Comparison of ENCODE assay signal across 8 cellular contexts in the genomic region with DNA sequence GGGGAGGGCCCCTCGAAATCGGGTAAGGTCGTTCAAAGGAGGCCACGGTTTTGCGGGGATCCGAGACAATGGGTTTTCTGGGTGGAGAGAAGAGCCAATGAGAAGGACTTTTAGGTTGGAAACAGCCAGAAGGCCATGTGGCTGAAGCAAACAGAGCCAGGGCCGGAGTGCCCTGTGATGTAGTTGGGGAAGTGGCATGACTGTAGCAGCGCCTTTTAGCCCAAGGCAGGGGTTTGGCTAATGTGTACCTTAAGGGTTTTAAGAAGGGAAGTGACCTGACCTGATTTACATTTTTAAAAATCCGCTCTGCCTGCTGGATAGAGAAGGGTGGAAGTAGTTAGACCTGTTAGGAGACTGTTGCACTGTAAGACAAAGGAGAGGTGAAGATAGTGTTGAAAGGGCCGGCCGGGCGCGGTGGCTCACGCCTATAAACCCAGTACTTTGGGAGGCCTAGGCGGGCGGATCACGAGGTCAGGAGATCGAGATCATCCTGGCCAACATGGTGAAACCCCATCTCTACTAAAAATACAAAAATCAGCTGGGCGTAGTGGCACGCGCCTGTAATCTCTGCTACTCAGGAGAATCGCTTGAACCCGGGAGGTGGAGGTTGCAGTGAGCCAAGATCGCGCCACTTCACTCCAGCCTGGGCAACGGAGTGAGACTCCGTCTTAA. TPM values are rescaled to one million over a fixed set of nuclear protein-coding genes. Genes with fewer than 3 reads are reported as not detected.
DNase-seq lines count a peak whose midpoint lies in the region; ATAC-seq and TF ChIP-seq lines count a peak whose summit lies in the region.

No MANE protein-coding gene starts in this region.

- H3K36me3 ChIP-seq in HEK293 (ENCODE audit: control insufficient read depth in 2 of 2, insufficient read depth in 1 of 2, low read length in 2 of 2): peaks cover 0 to 6% of the 10 kb centered on the region in 2 experiments; a peak in 1 of 3 replicates
- peaks cover 21% of the 10 kb centered on the region for H3K36me3 ChIP-seq in OCI-LY3 (replicated peaks; ENCODE audit: low read depth, low read length)
- peaks cover 0 to 4% of the 10 kb centered on the region in 2 donors for H3K36me3 ChIP-seq in adrenal gland (replicated peaks in 1 of 2)
- H3K36me3 ChIP-seq in heart right ventricle: peaks cover 0 to 13% (median 0%) of the 10 kb centered on the region in 9 donors
- H3K36me3 ChIP-seq in trophoblast cell (ENCODE audit: control insufficient read depth in 1 of 2, insufficient read depth in 2 of 2, low read length in 2 of 2): peaks cover 0 to 3% of the 10 kb centered on the region in 2 experiments

- H2BK5ac ChIP-seq in trophoblast cell (ENCODE audit: low read depth, low read length, poor library complexity): peak overlapping the region; percentile 98

- H3K4me2 ChIP-seq in OCI-LY3 (ENCODE audit: low read length): peak overlapping the region; percentile 83
- H3K4me2 ChIP-seq in trophoblast cell (ENCODE audit: low read length): peak overlapping the region; percentile 77

- H2AFZ ChIP-seq in OCI-LY3 (ENCODE audit: low read depth, low read length): no peak overlapping the region
- peak overlapping the region; percentile 80 for H2AFZ ChIP-seq in trophoblast cell (ENCODE audit: insufficient read depth, low read length, poor library complexity)

- peak; percentile 64 for DNase-seq in ELR (ENCODE audit: low read depth)
- peak; percentile 64 to 82 (median 73) for DNase-seq in adrenal gland
- DNase-seq in heart right ventricle: peak; percentile 29 to 50
- peak; percentile 98 to 99 for DNase-seq in trophoblast cell
- no peak for DNase-seq in central memory CD4-positive, alpha-beta T cell

- POLR2A ChIA-PET in HEK293 (lab: Yijun Ruan, JAX): interaction anchor here (1.6 kb wide), 1 partner anchor 95 kb away, joined by 10 read pairs; a partner anchor contains a TSS

- peak overlapping the region; percentile 94 for H3K14ac ChIP-seq in trophoblast cell (ENCODE audit: low read length)

- peak overlapping the region; percentile 6 for H2AK5ac ChIP-seq in trophoblast cell (ENCODE audit: low read length)

- H3K23ac ChIP-seq in trophoblast cell (ENCODE audit: low read length): no peak overlapping the region

- H3K27me3 ChIP-seq in OCI-LY3 (ENCODE audit: low read depth, low read length) (peaks cover 29% of the 10 kb centered on the region), adrenal gland (no peaks in the 10 kb centered on the region), heart right ventricle (no peaks in the 10 kb centered on the region), trophoblast cell (ENCODE audit: insufficient read depth, low read length) (no peaks in the 10 kb centered on the region)

- H4K20me1 ChIP-seq in OCI-LY3 (ENCODE audit: insufficient read depth, low read length): peaks cover 45% of the 10 kb centered on the region

- H3K18ac ChIP-seq in trophoblast cell (ENCODE audit: low read length): peak overlapping the region; percentile 78

- intact Hi-C loops in adrenal gland (cut with DNase I): no loop called here
- intact Hi-C loops in heart right ventricle (cut with DNase I): loop anchor here in 8 of 10 donors (2.0 to 10.0 kb wide), 7 partner anchors 34 to 94 kb away; a partner anchor contains a TSS

- H3K4me1 ChIP-seq in HEK293 (ENCODE audit: control insufficient read depth, insufficient read depth, low read length) (peaks cover 10% of the 10 kb centered on the region; the same call in 1 of the 2 replicates), OCI-LY3 (ENCODE audit: low read length) (peaks cover 38% of the 10 kb centered on the region), adrenal gland (replicated peaks in 1 of 2) (peaks cover 40 to 75% of the 10 kb centered on the region in 2 donors), heart right ventricle (peaks cover 14 to 85% (median 78%) of the 10 kb centered on the region in 9 donors), trophoblast cell (ENCODE audit: control insufficient read depth in 1 of 2, insufficient read depth in 2 of 2, low read length in 2 of 2) (peaks cover 7 to 11% of the 10 kb centered on the region in 2 experiments)

- peaks cover 19% of the 10 kb centered on the region for H3K79me1 ChIP-seq in trophoblast cell (ENCODE audit: low read length)

- peak overlapping the region; percentile 97 for H4K91ac ChIP-seq in trophoblast cell (ENCODE audit: low read depth, low read length)

- H3K4me3 ChIP-seq in HEK293 (ENCODE audit: low read depth, low read length) (peak overlapping the region; percentile 45), OCI-LY3 (ENCODE audit: low read length) (peak overlapping the region; percentile 84), adrenal gland (peak overlapping the region; percentile 37 to 72 (median 59)), heart right ventricle (peak overlapping the region; percentile 62 to 86 (median 76)), trophoblast cell (ENCODE audit: low read depth, low read length) (peak overlapping the region; percentile 89)

- no peaks in the 10 kb centered on the region for H3K9me3 ChIP-seq in HEK293 (ENCODE audit: control insufficient read depth, insufficient read depth, low read depth, low read length)
- H3K9me3 ChIP-seq in OCI-LY3 (ENCODE audit: insufficient read depth, low read length): no peaks in the 10 kb centered on the region
- H3K9me3 ChIP-seq in adrenal gland (replicated peaks in 1 of 3): no peaks in the 10 kb centered on the region
- H3K9me3 ChIP-seq in heart right ventricle: no peaks in the 10 kb centered on the region
- no peaks in the 10 kb centered on the region for H3K9me3 ChIP-seq in trophoblast cell (ENCODE audit: insufficient read depth, low read depth, low read length)

- CTCF ChIA-PET in HEK293 (lab: Yijun Ruan, JAX): no interaction called here

- H3K9ac ChIP-seq in OCI-LY3 (ENCODE audit: low read length): peak overlapping the region; percentile 90
- no peak overlapping the region for H3K9ac ChIP-seq in trophoblast cell (ENCODE audit: low read length)

- ATAC-seq in heart right ventricle (peak in 7 of 8 donors; percentile 8 to 31 (median 23)), HG02970 (IDR thresholded peaks at IDR 0.05; ENCODE audit: low FRiP score, unreplicated experiment) (no peak)

- peaks cover 42% of the 10 kb centered on the region for H3K79me2 ChIP-seq in OCI-LY3 (ENCODE audit: low read length)
- peaks cover 12% of the 10 kb centered on the region for H3K79me2 ChIP-seq in trophoblast cell (ENCODE audit: control insufficient read depth, insufficient read depth, low read length, poor library complexity)

- peak in 1 of 2 donors; percentile 18 for TF ChIP-seq POLR2A in adrenal gland (IDR thresholded peaks at IDR 0.05)

- peak overlapping the region; percentile 93 for H4K8ac ChIP-seq in trophoblast cell (ENCODE audit: low read depth, low read length)

- H4K12ac ChIP-seq in trophoblast cell (ENCODE audit: low read depth, low read length): peak overlapping the region; percentile 60

- H2BK12ac ChIP-seq in trophoblast cell (ENCODE audit: low read length): no peak overlapping the region

- peak overlapping the region; percentile 46 for H3K4ac ChIP-seq in trophoblast cell (ENCODE audit: low read depth, low read length)

- TF ChIP-seq CTCF in HEK293 (tag by site-specific recombination; IDR thresholded peaks at IDR 0.05): no peak
- no peak for TF ChIP-seq CTCF in OCI-LY3 (IDR thresholded peaks at IDR 0.05; ENCODE audit: low read depth, low read length)
- no peak for TF ChIP-seq CTCF in adrenal gland (IDR thresholded peaks at IDR 0.05)
- no peak for TF ChIP-seq CTCF in heart right ventricle (IDR thresholded peaks at IDR 0.05)

- 37 to 46% (median 44%) methylated on average over 27 of the region's 27 CpGs for WGBS in adrenal gland, 4 donors
- WGBS in heart right ventricle, 2 donors: 21 to 29% methylated on average over 27 of the region's 27 CpGs
- no CpG with 5 or more reads among the region's 27 CpGs for WGBS in trophoblast cell (ENCODE audit: extremely low coverage, insufficient coverage, insufficient read length)

- H3K27ac ChIP-seq in HEK293 (ENCODE audit: extremely low read depth, low read depth, low read length): peak overlapping the region; percentile 93; the same call in 1 of the 2 replicates
- H3K27ac ChIP-seq in OCI-LY3 (ENCODE audit: low read length): peak overlapping the region; percentile 80
- H3K27ac ChIP-seq in adrenal gland: peak overlapping the region; percentile 68 to 99 (median 95)
- peak overlapping the region; percentile 95 to 99 (median 98) for H3K27ac ChIP-seq in heart right ventricle
- peak overlapping the region; percentile 96 for H3K27ac ChIP-seq in trophoblast cell (ENCODE audit: low read depth, low read length)

- peak overlapping the region; percentile 95 for H2BK120ac ChIP-seq in trophoblast cell (ENCODE audit: insufficient read depth, low read length, poor library complexity)

TF ChIP-seq in HEK293, 187 proteins besides CTCF, POLR2A, EP300 and RAD21 (continues in another document):
- TF ChIP-seq, protein P1, sequence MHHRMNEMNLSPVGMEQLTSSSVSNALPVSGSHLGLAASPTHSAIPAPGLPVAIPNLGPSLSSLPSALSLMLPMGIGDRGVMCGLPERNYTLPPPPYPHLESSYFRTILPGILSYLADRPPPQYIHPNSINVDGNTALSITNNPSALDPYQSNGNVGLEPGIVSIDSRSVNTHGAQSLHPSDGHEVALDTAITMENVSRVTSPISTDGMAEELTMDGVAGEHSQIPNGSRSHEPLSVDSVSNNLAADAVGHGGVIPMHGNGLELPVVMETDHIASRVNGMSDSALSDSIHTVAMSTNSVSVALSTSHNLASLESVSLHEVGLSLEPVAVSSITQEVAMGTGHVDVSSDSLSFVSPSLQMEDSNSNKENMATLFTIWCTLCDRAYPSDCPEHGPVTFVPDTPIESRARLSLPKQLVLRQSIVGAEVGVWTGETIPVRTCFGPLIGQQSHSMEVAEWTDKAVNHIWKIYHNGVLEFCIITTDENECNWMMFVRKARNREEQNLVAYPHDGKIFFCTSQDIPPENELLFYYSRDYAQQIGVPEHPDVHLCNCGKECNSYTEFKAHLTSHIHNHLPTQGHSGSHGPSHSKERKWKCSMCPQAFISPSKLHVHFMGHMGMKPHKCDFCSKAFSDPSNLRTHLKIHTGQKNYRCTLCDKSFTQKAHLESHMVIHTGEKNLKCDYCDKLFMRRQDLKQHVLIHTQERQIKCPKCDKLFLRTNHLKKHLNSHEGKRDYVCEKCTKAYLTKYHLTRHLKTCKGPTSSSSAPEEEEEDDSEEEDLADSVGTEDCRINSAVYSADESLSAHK (tag by site-specific recombination; IDR thresholded peaks at IDR 0.05): no peak
- TF ChIP-seq KLF7 (tag by site-specific recombination; IDR thresholded peaks at IDR 0.05; ENCODE audit: borderline replicate concordance) (0 out of 2 replicates have a peak, but pooled peaks have one; percentile 33), GLIS1 (tag by site-specific recombination; IDR thresholded peaks at IDR 0.05) (no peak), BCL11B (tag by site-specific recombination; IDR thresholded peaks at IDR 0.05; ENCODE audit: low read depth) (no peak)

RNA-seq across cellular contexts. Expression of a gene that starts 1.0 kb away (rescaled TPM):
- 10 to 100 TPM; 18.0 to 64.4 (median 36.5) TPM for total RNA-seq in adrenal gland
- polyA plus RNA-seq in adrenal gland: 10 to 100 TPM; 35.0 to 74.0 (median 54.8) TPM
- total RNA-seq in heart right ventricle: 10 to 100 TPM; 37.4 to 69.1 (median 48.9) TPM
- polyA plus RNA-seq in heart right ventricle: 10 to 100 TPM; 59.9 to 69.4 TPM
- 14.8 and 16.5 TPM in 2 replicates for polyA plus RNA-seq in trophoblast cell (2013)

RNA-seq across cellular contexts. Expression of a gene that starts 1.4 kb away (rescaled TPM):
- 10 to 100 TPM; 18.8 to 47.2 (median 27.2) TPM for total RNA-seq in adrenal gland
- 10 to 100 TPM in 1 of 3 donors, 1 to 10 TPM in 2; 7.2 to 12.3 (median 9.8) TPM for polyA plus RNA-seq in adrenal gland
- 10 to 100 TPM in 6 of 10 donors, 1 to 10 TPM in 4; 7.8 to 32.6 (median 11.2) TPM for total RNA-seq in heart right ventricle
- polyA plus RNA-seq in heart right ventricle: 1 to 10 TPM; 3.4 to 4.2 TPM
- polyA plus RNA-seq in trophoblast cell (2013): 7.3 and 7.9 TPM in 2 replicates

Comparison
In these comparisons a context has a peak if more than half of its experiments do, and no peak if none do; other contexts are left out.
1. intact Hi-C loops: an anchor here in heart right ventricle (2.0 to 10.0 kb wide); none called in adrenal gland.